In genomic region chr9:91890662-91891061, GRCh38 we compare ENCODE assay signal across 19 cellular contexts. TPM values are rescaled to one million over a fixed set of nuclear protein-coding genes. Genes with fewer than 3 reads are reported as not detected.
DNase-seq lines count a peak whose midpoint lies in the region; ATAC-seq and TF ChIP-seq lines count a peak whose summit lies in the region.
"Had no signal": no experiment of that assay in that cellular context is flagged by ENCODE, and none has a peak within 500 bp of the region (broad histone marks: within the 10 kb centered on the region; RNA-seq: fewer than 3 reads in every experiment).

No MANE protein-coding gene starts in this region.

- no peak overlapping the region for H2AFZ ChIP-seq in SK-N-SH (ENCODE audit: low read depth)
- H2AFZ ChIP-seq in neural progenitor cell (replicated peaks): no peak overlapping the region
- H2AFZ ChIP-seq: GM23248 had no signal

- DNase-seq in SK-N-SH (no peak), esophagus muscularis mucosa (ENCODE audit: extremely low spot score) (no peak), neural progenitor cell (ENCODE audit: low spot score) (no peak), uterus (no peak), occipital lobe (lab: John Stamatoyannopoulos, UW) (no peak), dedifferentiated amniotic fluid mesenchymal stem cell (ENCODE audit: extremely low spot score) (no peak)
- DNase-seq: ACHN; C1 segment of cervical spinal cord; Calu3; CD4-positive, alpha-beta T cell; DMS 273 treated with DMSO at 0.1 percent for 48 hours; GM23248 had no signal

- H3K9me3 Mint-ChIP-seq in neural progenitor cell: no peaks in the 10 kb centered on the region
- H3K9me3 Mint-ChIP-seq: CD4-positive, alpha-beta T cell had no signal

- CTCF ChIA-PET in SK-N-SH (lab: Yijun Ruan, JAX): interaction anchor here (0.8 to 1.3 kb wide), 3 partner anchors 9 to 132 kb away, joined by 3 to 4 read pairs (median 3); no protein-coding TSS in a partner anchor

- H3K9ac ChIP-seq in SK-N-SH (no peak overlapping the region), neural progenitor cell (no peak overlapping the region)
- H3K9ac ChIP-seq: GM23248 had no signal

- intact Hi-C loops in esophagus muscularis mucosa (cut with DNase I) (no loop called here), uterus (cut with DNase I; ENCODE audit: low total_unique reads) (loop anchor here (10.0 kb wide), 1 partner anchor 54 kb away; no protein-coding TSS in a partner anchor)

- ATAC-seq in SK-N-SH treated with all-trans-retinoic acid at 6 μM for 48 hours (no peak), GM21786 (IDR thresholded peaks at IDR 0.05; ENCODE audit: unreplicated experiment) (no peak)
- ATAC-seq: GM12878, HCT116 had no signal

- TF ChIP-seq EP300 in SK-N-SH (IDR thresholded peaks at IDR 0.05; ENCODE audit: borderline replicate concordance in 1 of 2, low read depth in 1 of 2, low read length in 1 of 2) (no peak), esophagus muscularis mucosa (IDR thresholded peaks at IDR 0.05) (no peak)

- TF ChIP-seq CTCF in SK-N-SH (IDR thresholded peaks at IDR 0.05) (no peak), esophagus muscularis mucosa (IDR thresholded peaks at IDR 0.05) (no peak), neural progenitor cell (IDR thresholded peaks at IDR 0.05) (no peak), uterus (IDR thresholded peaks at IDR 0.05) (no peak)

- peaks cover 2% of the 10 kb centered on the region for H3K27me3 Mint-ChIP-seq in neural progenitor cell (ENCODE audit: insufficient read depth, low read depth)

- peaks cover 3% of the 10 kb centered on the region for H3K36me3 Mint-ChIP-seq in neural progenitor cell

- peak overlapping the region; percentile 10 for H3K27ac Mint-ChIP-seq in neural progenitor cell
- H3K27ac Mint-ChIP-seq: B cell; CD4-positive, alpha-beta T cell had no signal

- no peak for TF ChIP-seq POLR2A in esophagus muscularis mucosa (IDR thresholded peaks at IDR 0.05; ENCODE audit: low read depth)
- TF ChIP-seq POLR2A in uterus (IDR thresholded peaks at IDR 0.05): no peak

- WGBS in SK-N-SH (ENCODE audit: low lambda C conversion rate): 61% methylated on average over 3 of the region's 3 CpGs
- WGBS in esophagus muscularis mucosa: 72% methylated on average over 3 of the region's 3 CpGs

- H4K20me1 ChIP-seq in SK-N-SH (ENCODE audit: insufficient read depth): no peaks in the 10 kb centered on the region
- H4K20me1 ChIP-seq in neural progenitor cell (ENCODE audit: low read depth): peaks cover 21% of the 10 kb centered on the region

- H3K79me2 ChIP-seq in SK-N-SH (ENCODE audit: insufficient read depth) (no peaks in the 10 kb centered on the region), neural progenitor cell (ENCODE audit: low read depth) (peaks cover 71% of the 10 kb centered on the region)

- no peak for TF ChIP-seq RAD21 in SK-N-SH (IDR thresholded peaks at IDR 0.05; ENCODE audit: low read length)

- no peaks in the 10 kb centered on the region for H3K9me3 ChIP-seq in SK-N-SH
- H3K9me3 ChIP-seq in esophagus muscularis mucosa: no peaks in the 10 kb centered on the region
- H3K9me3 ChIP-seq in neural progenitor cell (ENCODE audit: low read depth): no peaks in the 10 kb centered on the region
- no peaks in the 10 kb centered on the region for H3K9me3 ChIP-seq in uterus

- no peak overlapping the region for H3K4me2 ChIP-seq in SK-N-SH
- H3K4me2 ChIP-seq in neural progenitor cell: peak overlapping the region; percentile 31

- H3F3A ChIP-seq in SK-N-SH (replicated peaks; ENCODE audit: insufficient read depth) (no peaks in the 10 kb centered on the region), neural progenitor cell (ENCODE audit: low read depth) (peaks cover 19% of the 10 kb centered on the region)

- H3K27me3 ChIP-seq in SK-N-SH (ENCODE audit: insufficient read depth) (no peaks in the 10 kb centered on the region), esophagus muscularis mucosa (no peaks in the 10 kb centered on the region), neural progenitor cell (no peaks in the 10 kb centered on the region), uterus (no peaks in the 10 kb centered on the region)

- H3K4me1 ChIP-seq in SK-N-SH (ENCODE audit: control insufficient read depth in 1 of 2, insufficient read depth in 2 of 2, low read depth in 1 of 2, low read length in 1 of 2): peaks cover 0 to 24% of the 10 kb centered on the region in 2 experiments; a peak in 1 of 4 replicates
- peaks cover 0 to 87% (median 81%) of the 10 kb centered on the region in 4 donors for H3K4me1 ChIP-seq in esophagus muscularis mucosa
- H3K4me1 ChIP-seq in neural progenitor cell: peaks cover 52% of the 10 kb centered on the region
- peaks cover 6 to 12% of the 10 kb centered on the region in 2 donors for H3K4me1 ChIP-seq in uterus

- POLR2A ChIA-PET in SK-N-SH (lab: Yijun Ruan, JAX): interaction anchor here (1.0 kb wide), 1 partner anchor 48 kb away, joined by 3 read pairs; no protein-coding TSS in a partner anchor

- no peak overlapping the region for H3K4me3 Mint-ChIP-seq in neural progenitor cell
- H3K4me3 Mint-ChIP-seq: B cell; CD4-positive, alpha-beta T cell had no signal

- H3K4me3 ChIP-seq in SK-N-SH (ENCODE audit: low read depth in 2 of 2, low read length in 1 of 2): no peak overlapping the region
- no peak overlapping the region for H3K4me3 ChIP-seq in esophagus muscularis mucosa
- no peak overlapping the region for H3K4me3 ChIP-seq in neural progenitor cell
- no peak overlapping the region for H3K4me3 ChIP-seq in uterus
- H3K4me3 ChIP-seq: GM12878, GM23248 had no signal

- H3K36me3 ChIP-seq in SK-N-SH (replicated peaks in 1 of 2; ENCODE audit: control insufficient read depth in 1 of 2, insufficient read depth in 2 of 2, low read length in 1 of 2): no peaks in the 10 kb centered on the region
- H3K36me3 ChIP-seq in esophagus muscularis mucosa: no peaks in the 10 kb centered on the region
- no peaks in the 10 kb centered on the region for H3K36me3 ChIP-seq in neural progenitor cell
- H3K36me3 ChIP-seq in uterus: no peaks in the 10 kb centered on the region

- H3K27ac ChIP-seq in SK-N-SH (ENCODE audit: low read depth in 2 of 2, low read length in 1 of 2): no peak overlapping the region
- peak overlapping the region; percentile 40 to 61 (median 47) for H3K27ac ChIP-seq in esophagus muscularis mucosa (replicated peaks in 1 of 4)
- H3K27ac ChIP-seq in neural progenitor cell: no peak overlapping the region
- H3K27ac ChIP-seq in uterus: peak overlapping the region; percentile 65 to 70
- H3K27ac ChIP-seq: 22Rv1, GM23248 had no signal

- no peaks in the 10 kb centered on the region for H3K9me2 ChIP-seq in SK-N-SH

- peaks cover 69% of the 10 kb centered on the region for H3K4me1 Mint-ChIP-seq in neural progenitor cell
- H3K4me1 Mint-ChIP-seq: B cell had no signal

TF ChIP-seq in SK-N-SH, 30 proteins besides CTCF, POLR2A, EP300 and RAD21:
- TF ChIP-seq EZH2phosphoT487 (IDR thresholded peaks at IDR 0.05; ENCODE audit: borderline replicate concordance, low read depth) (no peak), RFX5 (IDR thresholded peaks at IDR 0.05; ENCODE audit: low read length) (no peak), GATA2 (CRISPR knock-in tag; IDR thresholded peaks at IDR 0.05) (peak; percentile 39), FOSL2 (IDR thresholded peaks at IDR 0.05; ENCODE audit: borderline replicate concordance, low read depth) (no peak)

TF ChIP-seq in SK-N-SH treated with all-trans-retinoic acid at 6 μM for 48 hours, 23 proteins besides CTCF, POLR2A, EP300 and RAD21:
- TF ChIP-seq CSRNP3 (CRISPR knock-in tag; IDR thresholded peaks at IDR 0.05) (no peak), ZNF565 (CRISPR knock-in tag; conservative IDR thresholded peaks at IDR 0.05; ENCODE audit: low read depth) (no peak), RARB (CRISPR knock-in tag; IDR thresholded peaks at IDR 0.05) (no peak), TCF4 (CRISPR knock-in tag; IDR thresholded peaks at IDR 0.05; ENCODE audit: borderline replicate concordance) (no peak), POU6F1 (CRISPR knock-in tag; IDR thresholded peaks at IDR 0.05; ENCODE audit: borderline replicate concordance, low read depth) (no peak)
TF ChIP-seq in SK-N-SH treated with all-trans-retinoic acid at 6 μM for 48 hours: peak in this region for 0.

RNA-seq across cellular contexts. Expression of gene ROR2, which starts 59.4 kb away (rescaled TPM):
- polyA plus RNA-seq in SK-N-SH (2012; rRNA removed): 0.34 and 0.43 TPM in 2 replicates
- 0.30 and 0.52 TPM in 2 replicates for polyA plus RNA-seq in SK-N-SH (2012; cell fraction: cytosol; rRNA removed)
- 0.43 and 1.3 TPM in 2 replicates for polyA plus RNA-seq in SK-N-SH (2012; cell fraction: nucleus; rRNA removed)
- total RNA-seq in esophagus muscularis mucosa: 10 to 100 TPM; 37.4 to 71.8 (median 59.4) TPM
- 20.1 and 32.7 TPM in 2 replicates for total RNA-seq in neural progenitor cell (ENCODE audit: low replicate concordance)
- total RNA-seq in uterus: 10 to 100 TPM; 35.6 to 67.6 (median 50.6) TPM
- 0.94 TPM for total RNA-seq in occipital lobe
- total RNA-seq: Calu3; CD4-positive, alpha-beta T cell; HT-29 had no signal

Comparison
In these comparisons a context has a peak if more than half of its experiments do, and no peak if none do; other contexts are left out.
1. H3K27ac ChIP-seq: peak in esophagus muscularis mucosa (4 of 4) and uterus (2 of 2); none in SK-N-SH (0 of 2) and neural progenitor cell (single experiment).
2. RNA of gene ROR2, which starts 59.4 kb away (total RNA-seq): 37.4 to 71.8 TPM in esophagus muscularis mucosa, 35.6 to 67.6 TPM in uterus and 20.1 to 32.7 TPM in neural progenitor cell; 0.94 TPM in occipital lobe (single experiment); every median in the first group is over 10 times any median in the second.